Comparison of ENCODE assay signal across 22 cellular contexts in genomic region chr12:48143898-48144297, GRCh38. TPM values are rescaled to one million over a fixed set of nuclear protein-coding genes. Genes with fewer than 3 reads are reported as not detected.
A peak's percentile ranks its signal among the peaks of the same experiment; 100 is the strongest.
DNase-seq lines count a peak whose midpoint lies in the region; ATAC-seq lines count a peak whose summit lies in the region.
"Had no signal": no experiment of that assay in that cellular context is flagged by ENCODE, and none has a peak within 500 bp of the region (broad histone marks: within the 10 kb centered on the region; RNA-seq: fewer than 3 reads in every experiment).

No MANE protein-coding gene starts in this region.

- POLR2A ChIA-PET in activated CD4-positive, alpha-beta T cell treated with anti-CD3 and anti-CD28 coated beads for 36 hours (lab: Charles Lee) = no interaction called here

- H3K27ac ChIP-seq in HUES64 (ENCODE audit: low read depth, low read length) = peak overlapping the region; percentile 95; the same call in 1 of the 2 replicates
- H3K27ac ChIP-seq in caudate nucleus (ENCODE audit: low read depth, low read length) = no peak overlapping the region
- H3K27ac ChIP-seq: A549; BLaER1 treated with 17β-estradiol and CSF1 and Interleukin-3, amounts not matched to agents 10 nM and 100 nM had no signal

- H3K4me1 ChIP-seq in HUES64 (ENCODE audit: insufficient read depth, low read length) = peaks cover 22% of the 10 kb centered on the region
- H3K4me1 ChIP-seq: A549; BLaER1 treated with 17β-estradiol and CSF1 and Interleukin-3, amounts not matched to agents 10 nM and 100 nM had no signal

- H3K4me3 Mint-ChIP-seq in activated naive CD8-positive, alpha-beta T cell = no peak overlapping the region
- no peak overlapping the region for H3K4me3 Mint-ChIP-seq in activated naive CD8-positive, alpha-beta T cell treated with anti-CD3 and anti-CD28 coated beads for 36 hours
- H3K4me3 Mint-ChIP-seq in stimulated activated naive B cell treated with anti-CD40 and anti-IgM and Interleukin-4, amounts not matched to agents 10 μg/mL and 1 μg/mL and 100 μg/mL, for 72 hours = no peak overlapping the region
- H3K4me3 Mint-ChIP-seq in activated CD4-positive, alpha-beta T cell treated with anti-CD3 and anti-CD28 coated beads for 36 hours = no peak overlapping the region

- no peaks in the 10 kb centered on the region for H3K9me3 Mint-ChIP-seq in activated naive CD8-positive, alpha-beta T cell (ENCODE audit: low read depth)
- no peaks in the 10 kb centered on the region for H3K9me3 Mint-ChIP-seq in activated naive CD8-positive, alpha-beta T cell treated with anti-CD3 and anti-CD28 coated beads for 36 hours
- no peaks in the 10 kb centered on the region for H3K9me3 Mint-ChIP-seq in stimulated activated naive B cell treated with anti-CD40 and anti-IgM and Interleukin-4, amounts not matched to agents 10 μg/mL and 1 μg/mL and 100 μg/mL, for 72 hours
- no peaks in the 10 kb centered on the region for H3K9me3 Mint-ChIP-seq in activated CD4-positive, alpha-beta T cell treated with anti-CD3 and anti-CD28 coated beads for 36 hours (ENCODE audit: low read depth)

- H3K27ac Mint-ChIP-seq in activated naive CD8-positive, alpha-beta T cell = peak overlapping the region; percentile 50
- no peak overlapping the region for H3K27ac Mint-ChIP-seq in activated naive CD8-positive, alpha-beta T cell treated with anti-CD3 and anti-CD28 coated beads for 36 hours
- peak overlapping the region; percentile 42 for H3K27ac Mint-ChIP-seq in stimulated activated naive B cell treated with anti-CD40 and anti-IgM and Interleukin-4, amounts not matched to agents 10 μg/mL and 1 μg/mL and 100 μg/mL, for 72 hours
- no peak overlapping the region for H3K27ac Mint-ChIP-seq in activated CD4-positive, alpha-beta T cell treated with anti-CD3 and anti-CD28 coated beads for 36 hours

- DNase-seq in activated naive CD8-positive, alpha-beta T cell treated with anti-CD3 and anti-CD28 coated beads for 36 hours = no peak
- DNase-seq in iPS DF 19.7 (ENCODE audit: low read depth, low spot score) = peak; percentile 28
- DNase-seq in stimulated activated naive B cell treated with anti-CD40 and anti-IgM and Interleukin-4, amounts not matched to agents 10 μg/mL and 1 μg/mL and 100 μg/mL, for 72 hours = no peak
- no peak for DNase-seq in activated CD4-positive, alpha-beta T cell treated with anti-CD3 and anti-CD28 coated beads for 36 hours
- no peak for DNase-seq in caudate nucleus (lab: John Stamatoyannopoulos, UW)
- DNase-seq in C1 segment of cervical spinal cord (lab: John Stamatoyannopoulos, UW) = no peak
- DNase-seq: DMS 273 treated with DMSO at 0.1 percent for 48 hours, GF-D8, NCI-H1436, NCI-H2029, NCI-H2171 treated with DMSO at 0.1 percent for 48 hours, NCI-H748 treated with DMSO at 0.1 percent for 48 hours, SHP77 treated with DMSO at 0.1 percent for 48 hours had no signal

- peaks cover 93% of the 10 kb centered on the region for H3K36me3 ChIP-seq in HUES64 (ENCODE audit: insufficient read depth, low read length)

- no peak overlapping the region for H3K4me3 ChIP-seq in HUES64 (ENCODE audit: low read length)
- H3K4me3 ChIP-seq: A549; BLaER1 treated with 17β-estradiol and CSF1 and Interleukin-3, amounts not matched to agents 10 nM and 100 nM; K562 had no signal

- peaks cover 4% of the 10 kb centered on the region for H3K36me3 Mint-ChIP-seq in activated naive CD8-positive, alpha-beta T cell
- peaks cover 15% of the 10 kb centered on the region for H3K36me3 Mint-ChIP-seq in activated naive CD8-positive, alpha-beta T cell treated with anti-CD3 and anti-CD28 coated beads for 36 hours
- H3K36me3 Mint-ChIP-seq in stimulated activated naive B cell treated with anti-CD40 and anti-IgM and Interleukin-4, amounts not matched to agents 10 μg/mL and 1 μg/mL and 100 μg/mL, for 72 hours = peaks cover 44 to 59% of the 10 kb centered on the region in 2 donors
- peaks cover 53% of the 10 kb centered on the region for H3K36me3 Mint-ChIP-seq in activated CD4-positive, alpha-beta T cell treated with anti-CD3 and anti-CD28 coated beads for 36 hours (ENCODE audit: low read depth)

- no peaks in the 10 kb centered on the region for H3K27me3 ChIP-seq in HUES64 (ENCODE audit: insufficient read depth, low read length)
- H3K27me3 ChIP-seq: BLaER1 treated with 17β-estradiol and CSF1 and Interleukin-3, amounts not matched to agents 10 nM and 100 nM had no signal

- no peak for ATAC-seq in stimulated activated naive B cell treated with anti-CD40 and anti-IgM and Interleukin-4, amounts not matched to agents 10 μg/mL and 1 μg/mL and 100 μg/mL, for 72 hours (replicated peaks)
- ATAC-seq in activated CD4-positive, alpha-beta T cell treated with anti-CD3 and anti-CD28 coated beads for 36 hours = no peak
- ATAC-seq: A549, K562 had no signal

- 97% methylated on average over 2 of the region's 2 CpGs for WGBS in HUES64

- H3K27me3 Mint-ChIP-seq in activated naive CD8-positive, alpha-beta T cell = no peaks in the 10 kb centered on the region
- no peaks in the 10 kb centered on the region for H3K27me3 Mint-ChIP-seq in activated naive CD8-positive, alpha-beta T cell treated with anti-CD3 and anti-CD28 coated beads for 36 hours
- H3K27me3 Mint-ChIP-seq in stimulated activated naive B cell treated with anti-CD40 and anti-IgM and Interleukin-4, amounts not matched to agents 10 μg/mL and 1 μg/mL and 100 μg/mL, for 72 hours = no peaks in the 10 kb centered on the region
- no peaks in the 10 kb centered on the region for H3K27me3 Mint-ChIP-seq in activated CD4-positive, alpha-beta T cell treated with anti-CD3 and anti-CD28 coated beads for 36 hours

- H3K4me1 Mint-ChIP-seq in activated naive CD8-positive, alpha-beta T cell (ENCODE audit: low read depth) = peaks cover 2% of the 10 kb centered on the region
- H3K4me1 Mint-ChIP-seq in activated naive CD8-positive, alpha-beta T cell treated with anti-CD3 and anti-CD28 coated beads for 36 hours = no peaks in the 10 kb centered on the region
- no peaks in the 10 kb centered on the region for H3K4me1 Mint-ChIP-seq in stimulated activated naive B cell treated with anti-CD40 and anti-IgM and Interleukin-4, amounts not matched to agents 10 μg/mL and 1 μg/mL and 100 μg/mL, for 72 hours
- no peaks in the 10 kb centered on the region for H3K4me1 Mint-ChIP-seq in activated CD4-positive, alpha-beta T cell treated with anti-CD3 and anti-CD28 coated beads for 36 hours

- CTCF ChIA-PET in activated CD4-positive, alpha-beta T cell treated with anti-CD3 and anti-CD28 coated beads for 36 hours (lab: Charles Lee) = no interaction called here

- H3K9ac ChIP-seq in HUES64 (ENCODE audit: low read depth, low read length) = no peak overlapping the region
- H3K9ac ChIP-seq: BLaER1 treated with 17β-estradiol and CSF1 and Interleukin-3, amounts not matched to agents 10 nM and 100 nM had no signal

- intact Hi-C loops in activated CD4-positive, alpha-beta T cell treated with anti-CD3 and anti-CD28 coated beads for 36 hours (cut with DNase I, micrococcal nuclease) = no loop called here

- no peaks in the 10 kb centered on the region for H3K9me3 ChIP-seq in HUES64 (ENCODE audit: insufficient read depth, low read depth, low read length)
- H3K9me3 ChIP-seq: A549; BLaER1 treated with 17β-estradiol and CSF1 and Interleukin-3, amounts not matched to agents 10 nM and 100 nM had no signal

RNA-seq across cellular contexts. Expression of gene ASB8, which starts 13.4 kb away (rescaled TPM):
- total RNA-seq in activated naive CD8-positive, alpha-beta T cell treated with anti-CD3 and anti-CD28 coated beads for 36 hours = 10 to 100 TPM; 29.9 to 30.3 TPM
- polyA plus RNA-seq in HUES64 (2013, experiment 1 of 2) = 6.5 TPM
- 5.9 TPM for polyA plus RNA-seq in HUES64 (2013, experiment 2 of 2)
- 10 to 100 TPM; 28.8 to 33.0 TPM for total RNA-seq in activated CD4-positive, alpha-beta T cell treated with anti-CD3 and anti-CD28 coated beads for 36 hours

RNA-seq across cellular contexts. Expression of gene PFKM, which starts 24.7 kb away (rescaled TPM):
- total RNA-seq in activated naive CD8-positive, alpha-beta T cell treated with anti-CD3 and anti-CD28 coated beads for 36 hours = 10 to 100 TPM; 65.4 to 67.7 TPM
- polyA plus RNA-seq in HUES64 (2013, experiment 1 of 2) = 43.1 TPM
- polyA plus RNA-seq in HUES64 (2013, experiment 2 of 2) = 51.7 TPM
- 10 to 100 TPM; 53.2 to 79.6 TPM for total RNA-seq in activated CD4-positive, alpha-beta T cell treated with anti-CD3 and anti-CD28 coated beads for 36 hours

RNA-seq across cellular contexts. Expression of gene SENP1, which starts 38.0 kb away (rescaled TPM):
- 10 to 100 TPM; 42.6 to 53.6 TPM for total RNA-seq in activated naive CD8-positive, alpha-beta T cell treated with anti-CD3 and anti-CD28 coated beads for 36 hours
- polyA plus RNA-seq in HUES64 (2013, experiment 1 of 2) = 24.0 TPM
- 25.8 TPM for polyA plus RNA-seq in HUES64 (2013, experiment 2 of 2)
- 10 to 100 TPM; 44.4 to 61.8 TPM for total RNA-seq in activated CD4-positive, alpha-beta T cell treated with anti-CD3 and anti-CD28 coated beads for 36 hours

RNA-seq across cellular contexts. Expression of gene CCDC184, which starts 39.5 kb away (rescaled TPM):
- under 1 TPM; 0.33 to 0.36 TPM for total RNA-seq in activated naive CD8-positive, alpha-beta T cell treated with anti-CD3 and anti-CD28 coated beads for 36 hours
- 1.00 TPM for polyA plus RNA-seq in HUES64 (2013, experiment 1 of 2)
- 2.2 TPM for polyA plus RNA-seq in HUES64 (2013, experiment 2 of 2)
- total RNA-seq in activated CD4-positive, alpha-beta T cell treated with anti-CD3 and anti-CD28 coated beads for 36 hours = under 1 TPM; 0.25 to 0.37 TPM
- total RNA-seq: HT-29 had no signal
- polyA plus RNA-seq: K562 had no signal

RNA-seq across cellular contexts. Expression of gene OR10AD1, which starts 59.2 kb away (rescaled TPM):
- not detected for total RNA-seq in activated naive CD8-positive, alpha-beta T cell treated with anti-CD3 and anti-CD28 coated beads for 36 hours
- not detected for polyA plus RNA-seq in HUES64 (2013, experiment 1 of 2)
- polyA plus RNA-seq in HUES64 (2013, experiment 2 of 2) = not detected
- not detected for total RNA-seq in activated CD4-positive, alpha-beta T cell treated with anti-CD3 and anti-CD28 coated beads for 36 hours
- total RNA-seq: Daoy, HT-29, K562, NCI-H460, RPMI7951 had no signal
- polyA plus RNA-seq: A549, K562 had no signal

Comparison
In these comparisons a context has a peak if more than half of its experiments do, and no peak if none do; other contexts are left out.
1. H3K27ac Mint-ChIP-seq: peak in activated naive CD8-positive, alpha-beta T cell (single experiment) and stimulated activated naive B cell treated with anti-CD40 and anti-IgM and Interleukin-4, amounts not matched to agents 10 μg/mL and 1 μg/mL and 100 μg/mL, for 72 hours (single experiment); none in activated naive CD8-positive, alpha-beta T cell treated with anti-CD3 and anti-CD28 coated beads for 36 hours (single experiment) and activated CD4-positive, alpha-beta T cell treated with anti-CD3 and anti-CD28 coated beads for 36 hours (single experiment).